Comparison of ENCODE assay signal across 16 cellular contexts in genomic region chr3:52203701-52204100, GRCh38. TPM values are rescaled to one million over a fixed set of nuclear protein-coding genes. Genes with fewer than 3 reads are reported as not detected.
DNase-seq lines count a peak whose midpoint lies in the region; TF ChIP-seq lines count a peak whose summit lies in the region.
"Had no signal": no experiment of that assay in that cellular context is flagged by ENCODE, and none has a peak within 500 bp of the region (broad histone marks: within the 10 kb centered on the region; RNA-seq: fewer than 3 reads in every experiment).

No MANE protein-coding gene starts in this region.

- H3K27ac ChIP-seq in BLaER1 treated with 17β-estradiol and CSF1 and Interleukin-3, amounts not matched to agents 10 nM and 100 nM, result peak overlapping the region in 10 of 11 experiments; percentile 49 to 94 (median 74); a peak in 17 of 22 replicates
- H3K27ac ChIP-seq in HL-60 (replicated peaks) (peak overlapping the region; percentile 88), adrenal gland (peak overlapping the region in 3 of 5 donors; percentile 69 to 80 (median 76)), prostate gland (peak overlapping the region; percentile 34 to 74)
- H3K27ac ChIP-seq: GM23248, SK-N-MC had no signal

- H3K9ac ChIP-seq in BLaER1 treated with 17β-estradiol and CSF1 and Interleukin-3, amounts not matched to agents 10 nM and 100 nM, result peak overlapping the region in 7 of 11 experiments; percentile 27 to 93 (median 45); a peak in 5 of 22 replicates
- H3K9ac ChIP-seq: GM23248 had no signal

- WGBS in adrenal gland, 4 donors, result 56 to 68% (median 64%) methylated on average over 1 of the region's 1 CpG
- WGBS in prostate gland, result 77% methylated on average over 1 of the region's 1 CpG

- DNase-seq in HL-60 (ENCODE audit: low read depth in 1 of 2, low spot score in 1 of 2) (no peak), adrenal gland (no peak), prostate gland (ENCODE audit: low spot score) (no peak), DMS53 treated with DMSO at 0.1 percent for 48 hours (lab: John Stamatoyannopoulos, UW; ENCODE audit: unreplicated experiment) (no peak), NCI-H510A treated with DMSO at 0.1 percent for 48 hours (lab: John Stamatoyannopoulos, UW) (no peak)
- no peak for DNase-seq in activated CD4-positive, alpha-beta T cell treated with anti-CD3 and anti-CD28 coated beads, Interleukin-2, amount 50 U/mL, for 48 hours
- DNase-seq: BE2C; CD8-positive, alpha-beta memory T cell; GF-D8; GM23248; KBM-7; NCI-H524 had no signal

- TF ChIP-seq POLR2A in adrenal gland (IDR thresholded peaks at IDR 0.05) (no peak), prostate gland (IDR thresholded peaks at IDR 0.05) (no peak)

- H3K27me3 ChIP-seq in BLaER1 treated with 17β-estradiol and CSF1 and Interleukin-3, amounts not matched to agents 10 nM and 100 nM, result no peaks in the 10 kb centered on the region
- H3K27me3 ChIP-seq in HL-60 (ENCODE audit: insufficient read depth, poor library complexity, severe bottlenecking) (no peaks in the 10 kb centered on the region), adrenal gland (no peaks in the 10 kb centered on the region), prostate gland (replicated peaks; ENCODE audit: insufficient read depth) (no peaks in the 10 kb centered on the region)
- H3K27me3 ChIP-seq: BE2C had no signal

- peaks cover 74 to 98% (median 96%) of the 10 kb centered on the region in 11 experiments for H3K36me3 ChIP-seq in BLaER1 treated with 17β-estradiol and CSF1 and Interleukin-3, amounts not matched to agents 10 nM and 100 nM
- H3K36me3 ChIP-seq in adrenal gland (replicated peaks in 1 of 2) (peaks cover 0 to 98% of the 10 kb centered on the region in 2 donors), prostate gland (peaks cover 0 to 29% of the 10 kb centered on the region in 2 donors)

- H3K9me3 ChIP-seq in BLaER1 treated with 17β-estradiol and CSF1 and Interleukin-3, amounts not matched to agents 10 nM and 100 nM (replicated peaks in 1 of 11), result no peaks in the 10 kb centered on the region
- H3K9me3 ChIP-seq in adrenal gland (replicated peaks in 1 of 3), result no peaks in the 10 kb centered on the region
- H3K9me3 ChIP-seq in prostate gland, result no peaks in the 10 kb centered on the region
- H3K9me3 ChIP-seq: BE2C had no signal

- peak overlapping the region in 10 of 11 experiments; percentile 35 to 98 (median 92); a peak in 18 of 22 replicates for H3K4me2 ChIP-seq in BLaER1 treated with 17β-estradiol and CSF1 and Interleukin-3, amounts not matched to agents 10 nM and 100 nM

- intact Hi-C loops in adrenal gland (cut with DNase I) (no loop called here), prostate gland (cut with DNase I) (no loop called here)

- H3K4me3 ChIP-seq in BLaER1 treated with 17β-estradiol and CSF1 and Interleukin-3, amounts not matched to agents 10 nM and 100 nM, result peak overlapping the region in 2 of 10 experiments; percentile 3 to 93; a peak in 1 of 20 replicates
- H3K4me3 ChIP-seq in HL-60 (replicated peaks; ENCODE audit: insufficient read depth, low read length) (no peak overlapping the region), adrenal gland (no peak overlapping the region), prostate gland (no peak overlapping the region)
- H3K4me3 ChIP-seq: GM23248, SK-N-MC had no signal

- H4K20me1 ChIP-seq in BLaER1 treated with 17β-estradiol and CSF1 and Interleukin-3, amounts not matched to agents 10 nM and 100 nM, result peaks cover 0 to 92% (median 23%) of the 10 kb centered on the region in 11 experiments; a peak in 14 of 22 replicates

- peaks cover 32 to 76% (median 64%) of the 10 kb centered on the region in 10 experiments for H3K4me1 ChIP-seq in BLaER1 treated with 17β-estradiol and CSF1 and Interleukin-3, amounts not matched to agents 10 nM and 100 nM
- peaks cover 28 to 90% of the 10 kb centered on the region in 2 donors for H3K4me1 ChIP-seq in adrenal gland (replicated peaks in 1 of 2)
- no peaks in the 10 kb centered on the region for H3K4me1 ChIP-seq in prostate gland (replicated peaks)
- H3K4me1 ChIP-seq: BE2C had no signal

- TF ChIP-seq CTCF in HL-60 (IDR thresholded peaks at IDR 0.05; ENCODE audit: insufficient read depth, low read length) (no peak), adrenal gland (IDR thresholded peaks at IDR 0.05) (no peak), prostate gland (IDR thresholded peaks at IDR 0.05) (no peak)

RNA-seq across cellular contexts. Expression of gene ALAS1, which starts 5.7 kb away (rescaled TPM):
- 1,000 to 10,000 TPM in 1 of 8 donors, 100 to 1,000 TPM in 7; 233 to 3,700 (median 694) TPM for total RNA-seq in adrenal gland
- 100 to 1,000 TPM in 2 of 3 donors, 10 to 100 TPM in 1; 64.9 to 849 (median 387) TPM for polyA plus RNA-seq in adrenal gland
- total RNA-seq in prostate gland, result 10 to 100 TPM; 39.8 to 58.8 TPM

RNA-seq across cellular contexts. Expression of gene TLR9, which starts 21.7 kb away (rescaled TPM):
- total RNA-seq in adrenal gland, result under 1 TPM in 4 of 8 donors, not detected in 4; under 0.01 to 0.61 (median 0.17) TPM
- under 1 TPM in 2 of 3 donors, not detected in 1; 0.34 to 0.56 TPM for polyA plus RNA-seq in adrenal gland
- under 1 TPM in 1 of 2 donors, not detected in 1; 0.17 TPM for total RNA-seq in prostate gland
- total RNA-seq: Daoy, GM23248, MCF 10A had no signal
- polyA plus RNA-seq: GM23248 had no signal

RNA-seq across cellular contexts. Expression of gene TWF2, which starts 35.3 kb away (rescaled TPM):
- total RNA-seq in adrenal gland, result 10 to 100 TPM; 31.7 to 95.6 (median 59.4) TPM
- 10 to 100 TPM; 13.6 to 28.2 (median 26.1) TPM for polyA plus RNA-seq in adrenal gland
- 10 to 100 TPM; 60.9 to 65.5 TPM for total RNA-seq in prostate gland

RNA-seq across cellular contexts. Expression of gene PPM1M, which starts 41.9 kb away (rescaled TPM):
- total RNA-seq in adrenal gland, result 10 to 100 TPM; 10.5 to 28.0 (median 22.1) TPM
- polyA plus RNA-seq in adrenal gland, result 10 to 100 TPM in 2 of 3 donors, 1 to 10 TPM in 1; 9.1 to 29.8 (median 23.1) TPM
- total RNA-seq in prostate gland, result 10 to 100 TPM; 22.4 to 33.2 TPM

RNA-seq across cellular contexts. Expression of gene POC1A, which starts 49.5 kb away (rescaled TPM):
- total RNA-seq in adrenal gland (1 to 10 TPM; 2.9 to 8.4 (median 5.5) TPM), prostate gland (1 to 10 TPM; 2.5 to 5.3 TPM)
- polyA plus RNA-seq in adrenal gland, result 1 to 10 TPM; 2.0 to 6.4 (median 2.8) TPM
